8 cellular contexts compared by ENCODE assay signal in the genomic region with DNA sequence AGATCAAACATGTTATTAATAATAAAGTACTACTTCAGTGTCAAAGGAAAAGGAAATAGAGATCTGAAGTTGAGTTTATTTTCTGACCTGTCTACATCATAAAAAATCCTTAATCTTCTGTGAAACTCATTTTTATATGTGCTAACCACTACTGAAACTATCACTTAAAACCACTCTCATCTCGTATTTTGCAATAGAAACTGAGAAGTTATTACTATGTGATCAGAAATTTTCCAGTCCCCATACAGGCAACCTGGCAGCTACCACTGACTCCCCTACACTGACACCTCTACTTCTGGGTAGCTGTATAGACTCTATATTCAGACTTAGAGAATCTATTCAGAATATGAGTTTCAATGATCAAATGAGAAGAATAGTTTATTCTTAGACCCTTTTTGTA. TPM values are rescaled to one million over a fixed set of nuclear protein-coding genes. Genes with fewer than 3 reads are reported as not detected.
DNase-seq lines count a peak whose midpoint lies in the region; ATAC-seq and TF ChIP-seq lines count a peak whose summit lies in the region.
"Had no signal": no experiment of that assay in that cellular context is flagged by ENCODE, and none has a peak within 500 bp of the region (broad histone marks: within the 10 kb centered on the region; RNA-seq: fewer than 3 reads in every experiment).

No MANE protein-coding gene starts in this region.

- no peak overlapping the region for H3K4me3 Mint-ChIP-seq in activated naive CD8-positive, alpha-beta T cell treated with anti-CD3 and anti-CD28 coated beads for 36 hours

- H3K27me3 Mint-ChIP-seq in activated naive CD8-positive, alpha-beta T cell treated with anti-CD3 and anti-CD28 coated beads for 36 hours: peaks cover 49% of the 10 kb centered on the region

- peak; percentile 89 for ATAC-seq in GM18867 (IDR thresholded peaks at IDR 0.05; ENCODE audit: unreplicated experiment)
- peak; percentile 90 for ATAC-seq in GM21367 (IDR thresholded peaks at IDR 0.05; ENCODE audit: unreplicated experiment)
- peak; percentile 84 for ATAC-seq in HG03066 (IDR thresholded peaks at IDR 0.05; ENCODE audit: low read depth, unreplicated experiment)
- ATAC-seq in foreskin keratinocyte: no peak

- H3K4me1 Mint-ChIP-seq in activated naive CD8-positive, alpha-beta T cell treated with anti-CD3 and anti-CD28 coated beads for 36 hours: peaks cover 22% of the 10 kb centered on the region

- H3K27me3 ChIP-seq in foreskin keratinocyte: no peaks in the 10 kb centered on the region
- H3K27me3 ChIP-seq in WERI-Rb-1 (ENCODE audit: insufficient read depth, low read depth, severe bottlenecking): no peaks in the 10 kb centered on the region

- no peaks in the 10 kb centered on the region for H3K36me3 Mint-ChIP-seq in activated naive CD8-positive, alpha-beta T cell treated with anti-CD3 and anti-CD28 coated beads for 36 hours

- H3K4me3 ChIP-seq in WERI-Rb-1 (ENCODE audit: low read depth, low read length): no peak overlapping the region

- no peak overlapping the region for H3K27ac ChIP-seq in foreskin keratinocyte
- H3K27ac ChIP-seq in WERI-Rb-1: no peak overlapping the region

- H3K27ac Mint-ChIP-seq in activated naive CD8-positive, alpha-beta T cell treated with anti-CD3 and anti-CD28 coated beads for 36 hours: peak overlapping the region; percentile 87

- H3K9me3 Mint-ChIP-seq in activated naive CD8-positive, alpha-beta T cell treated with anti-CD3 and anti-CD28 coated beads for 36 hours: no peaks in the 10 kb centered on the region

- peaks cover 25% of the 10 kb centered on the region for H3K4me1 ChIP-seq in foreskin keratinocyte

- TF ChIP-seq CTCF in foreskin keratinocyte (conservative IDR thresholded peaks at IDR 0.05) (no peak), WERI-Rb-1 (IDR thresholded peaks at IDR 0.05; ENCODE audit: low read depth, low read length) (no peak)

- peak; percentile 39 for DNase-seq in activated naive CD8-positive, alpha-beta T cell treated with anti-CD3 and anti-CD28 coated beads for 36 hours
- DNase-seq in SW480 (ENCODE audit: low spot score): no peak
- DNase-seq in foreskin keratinocyte: no peak
- DNase-seq in WERI-Rb-1: no peak
- DNase-seq: NCI-H345 had no signal

- H3K36me3 ChIP-seq in WERI-Rb-1: peaks cover 13% of the 10 kb centered on the region

- H3K9me3 ChIP-seq in WERI-Rb-1 (ENCODE audit: severe bottlenecking): no peaks in the 10 kb centered on the region

RNA-seq across cellular contexts. Expression of a gene that starts 8.3 kb away (rescaled TPM):
- total RNA-seq in activated naive CD8-positive, alpha-beta T cell treated with anti-CD3 and anti-CD28 coated beads for 36 hours: 10 to 100 TPM; 13.7 to 14.1 TPM
- total RNA-seq in foreskin keratinocyte: 57.0 and 61.3 TPM in 2 replicates
- 18.1 and 23.9 TPM in 2 replicates for polyA plus RNA-seq in foreskin keratinocyte
